Comparison of ENCODE assay signal across 23 cellular contexts in the genomic region with DNA sequence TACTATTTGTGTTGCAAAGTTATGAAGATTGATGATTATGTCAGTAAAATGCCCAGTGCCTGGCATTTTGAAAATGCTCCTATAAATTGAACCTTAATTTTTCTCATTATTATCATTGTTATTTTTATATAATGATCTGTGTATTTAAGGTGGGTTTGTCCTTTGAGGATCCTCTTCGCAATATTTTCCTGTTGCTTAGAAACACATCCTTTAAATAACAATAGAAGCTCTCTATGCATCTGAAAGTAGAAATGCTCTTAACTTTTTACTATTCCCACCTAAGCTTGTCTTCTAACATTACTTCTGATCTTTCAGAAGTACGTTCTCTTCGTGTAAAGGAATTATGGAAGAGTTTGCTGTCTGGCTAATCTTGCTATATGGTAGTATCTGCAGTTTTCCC.
"Had no signal": no experiment of that assay in that cellular context is flagged by ENCODE, and none has a peak within 500 bp of the region (broad histone marks: within the 10 kb centered on the region; RNA-seq: fewer than 3 reads in every experiment).

No MANE protein-coding gene starts in this region.

- H3K27me3 ChIP-seq: MG63 had no signal

- H3K4me3 ChIP-seq: MG63, SK-N-MC had no signal

- H3K27ac ChIP-seq: KMS-11, SK-N-MC, VCaP had no signal

- H3K9ac ChIP-seq: KMS-11 had no signal

- H3K4me2 ChIP-seq: KMS-11 had no signal

- H3K36me3 ChIP-seq: MG63 had no signal

- FAIRE-seq: astrocyte had no signal

- H3K9me3 ChIP-seq: MG63 had no signal

- DNase-seq: activated CD4-positive, alpha-beta memory T cell treated with anti-CD3 and anti-CD28 coated beads, Interleukin-2, amount 10 ng/mL, durations not matched to agents 7 days and 5 days; activated CD4-positive, alpha-beta T cell treated with anti-CD3 and anti-CD28 coated beads, Interleukin-2, amount 10 ng/mL, durations not matched to agents 7 days and 5 days; activated CD4-positive, CD25-positive, alpha-beta regulatory T cell; activated gamma-delta T cell; activated naive CD4-positive, alpha-beta T cell treated with anti-CD3 and anti-CD28 coated beads for 36 hours; activated T-cell treated with anti-CD3 and anti-CD28 coated beads for 4 hours; activated T-cell treated with anti-CD3 and anti-CD28 coated beads, Interleukin-2, amount 50 U/mL, for 48 hours; amygdala; MG63; NCI-H1436 treated with DMSO at 0.1 percent for 48 hours; NCI-H187; NCI-H2081; NCI-H2171; NCI-H2227 treated with DMSO at 0.1 percent for 48 hours; NCI-H526; NK-92 treated with Interleukin-12 subunit alpha and Interleukin-12 subunit beta, amount 100 ng/mL, for 24 hours; OCI-M1; RPMI8226; T-helper 1 cell had no signal
